ENCODE assay signal across 22 cellular contexts in genomic region chr6:75438186-75438880, GRCh38. TPM values are rescaled to one million over a fixed set of nuclear protein-coding genes. Genes with fewer than 3 reads are reported as not detected.
DNase-seq lines count a peak whose midpoint lies in the region; ATAC-seq and TF ChIP-seq lines count a peak whose summit lies in the region.
"Had no signal": no experiment of that assay in that cellular context is flagged by ENCODE, and none has a peak within 500 bp of the region (broad histone marks: within the 10 kb centered on the region; RNA-seq: fewer than 3 reads in every experiment).

No MANE protein-coding gene starts in this region.

- peak overlapping the region; percentile 39 for H3K27ac ChIP-seq in lower lobe of right lung
- H3K27ac ChIP-seq in stomach = peak overlapping the region in 4 of 5 donors; percentile 14 to 54 (median 32)
- H3K27ac ChIP-seq: pancreas had no signal

- no peak for TF ChIP-seq EP300 in stomach (IDR thresholded peaks at IDR 0.05)

- H3K9me3 ChIP-seq in lower lobe of right lung (no peaks in the 10 kb centered on the region), stomach (no peaks in the 10 kb centered on the region)
- H3K9me3 ChIP-seq: pancreas had no signal

- no peaks in the 10 kb centered on the region for H3K36me3 ChIP-seq in lower lobe of right lung
- no peaks in the 10 kb centered on the region for H3K36me3 ChIP-seq in stomach
- H3K36me3 ChIP-seq: pancreas had no signal

- DNase-seq in NCI-H524 treated with DMSO at 0.1 percent for 48 hours (lab: John Stamatoyannopoulos, UW) = peak; percentile 22
- peak; percentile 48 for DNase-seq in choroid plexus epithelial cell (ENCODE audit: low read depth)
- DNase-seq in lower lobe of right lung = no peak
- no peak for DNase-seq in stomach
- DNase-seq in putamen (ENCODE audit: low spot score) = no peak
- DNase-seq in T-helper 2 cell = no peak
- DNase-seq in epidermal melanocyte (ENCODE audit: insufficient read length, low spot score) = no peak
- no peak for DNase-seq in GM10248 (ENCODE audit: extremely low spot score)
- DNase-seq: activated CD4-positive, alpha-beta T cell treated with anti-CD3 and anti-CD28 coated beads, Interleukin-2, amount 10 ng/mL, durations not matched to agents 24 days and 14 days; activated effector memory CD4-positive, alpha-beta T cell treated with Interleukin-2 at 50 U/mL for 16 hours; activated naive CD8-positive, alpha-beta T cell treated with anti-CD3 and anti-CD28 coated beads, Interleukin-2, amount 50 U/mL, for 24 hours; AML-193; naive thymus-derived CD4-positive, alpha-beta T cell; NCI-H1436; NCI-H2171 treated with DMSO at 0.1 percent for 48 hours; pancreas; SHP77 treated with DMSO at 0.1 percent for 48 hours; stimulated activated CD4-positive, alpha-beta T cell treated with anti-CD3 and anti-CD28 coated beads, Interleukin-4, amount 100 ng/mL, for 24 hours; stimulated activated naive CD8-positive, alpha-beta T cell treated with anti-CD3 and anti-CD28 coated beads, Interleukin-15, amount 100 ng/mL, for 72 hours; T-helper 1 cell had no signal

- intact Hi-C loops in lower lobe of right lung (cut with DNase I) = no loop called here
- intact Hi-C loops in stomach (cut with DNase I; ENCODE audit: low total_unique reads) = no loop called here

- H3K27me3 ChIP-seq in lower lobe of right lung (ENCODE audit: low read depth) (no peaks in the 10 kb centered on the region), stomach (no peaks in the 10 kb centered on the region)
- H3K27me3 ChIP-seq: hepatocyte, pancreas had no signal

- TF ChIP-seq POLR2A in stomach (IDR thresholded peaks at IDR 0.05) = no peak

- no peak overlapping the region for H3K4me3 ChIP-seq in choroid plexus epithelial cell (ENCODE audit: low read depth, low read length)
- H3K4me3 ChIP-seq in lower lobe of right lung = no peak overlapping the region
- no peak overlapping the region for H3K4me3 ChIP-seq in stomach
- H3K4me3 ChIP-seq: hepatocyte, pancreas had no signal

- H3K4me1 ChIP-seq in lower lobe of right lung = peaks cover 32% of the 10 kb centered on the region
- H3K4me1 ChIP-seq in stomach = peaks cover 0 to 24% (median 12%) of the 10 kb centered on the region in 4 donors
- H3K4me1 ChIP-seq: pancreas had no signal

- CTCF ChIA-PET in GM10248 (lab: Yijun Ruan, JAX) = interaction anchor here (0.9 to 2.5 kb wide), 5 partner anchors 9 to 25 kb away, joined by 3 to 7 read pairs (median 3); no protein-coding TSS in a partner anchor

- TF ChIP-seq CTCF in choroid plexus epithelial cell (conservative IDR thresholded peaks at IDR 0.05; ENCODE audit: low read depth, low read length) (no peak), lower lobe of right lung (IDR thresholded peaks at IDR 0.05) (no peak), stomach (IDR thresholded peaks at IDR 0.05) (no peak), GM10248 (IDR thresholded peaks at IDR 0.05; ENCODE audit: control extremely low read depth, extremely low read depth, low read depth, missing control alignments) (no peak)

- POLR2A ChIA-PET in GM10248 (lab: Yijun Ruan, JAX) = no interaction called here

- WGBS in stomach, 5 donors = 72 to 92% (median 89%) methylated on average over 1 of the region's 1 CpG

- ATAC-seq in lower lobe of right lung = peak; percentile 13 to 41
- ATAC-seq: activated naive CD8-positive, alpha-beta T cell treated with anti-CD3 and anti-CD28 coated beads, Interleukin-2, amount 50 U/mL, for 24 hours; naive thymus-derived CD4-positive, alpha-beta T cell; stimulated activated naive CD8-positive, alpha-beta T cell treated with anti-CD3 and anti-CD28 coated beads, Interleukin-15, amount 100 ng/mL, for 72 hours had no signal

RNA-seq across cellular contexts. Expression of gene FILIP1, which starts 55.3 kb away (rescaled TPM):
- total RNA-seq in lower lobe of right lung (17.4 TPM), stomach (10 to 100 TPM in 3 of 5 donors, 1 to 10 TPM in 2; 2.6 to 29.8 (median 21.9) TPM)
- polyA plus RNA-seq in stomach = 1 to 10 TPM in 1 of 3 donors, under 1 TPM in 2; 0.31 to 1.8 (median 0.37) TPM
- total RNA-seq: activated CD4-positive, alpha-beta T cell treated with anti-CD3 and anti-CD28 coated beads, Interleukin-2, amount 10 ng/mL, durations not matched to agents 24 days and 14 days; OCI-LY7 had no signal

Comparison
In these comparisons a context has a peak if more than half of its experiments do, and no peak if none do; other contexts are left out.
1. DNase-seq: peak in NCI-H524 treated with DMSO at 0.1 percent for 48 hours (single experiment) and choroid plexus epithelial cell (single experiment); none in lower lobe of right lung (single experiment), stomach (single experiment), putamen (single experiment), T-helper 2 cell (0 of 5), epidermal melanocyte (single experiment) and GM10248 (single experiment).